In the genomic region with DNA sequence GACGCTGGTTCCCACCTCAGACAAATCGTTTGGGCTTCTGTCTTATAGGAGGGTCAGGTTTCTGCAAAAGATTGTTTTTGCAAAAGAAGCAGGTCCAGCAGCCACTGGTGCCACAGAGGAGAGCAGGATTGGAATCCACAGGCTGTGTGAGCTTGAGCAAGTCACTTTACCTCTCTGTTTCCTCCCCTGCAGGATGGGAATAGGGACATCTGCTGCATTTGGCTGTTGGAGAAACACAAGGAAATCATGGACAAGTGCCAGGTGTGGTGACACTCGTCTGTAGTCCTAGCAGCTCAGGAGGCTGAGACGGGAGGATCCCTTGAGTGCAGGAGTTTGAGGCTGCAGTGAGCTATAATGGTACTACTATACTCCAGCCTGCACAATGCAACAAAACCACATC, we compare ENCODE assay signal across 18 cellular contexts.
"Had no signal": no experiment of that assay in that cellular context is flagged by ENCODE, and none has a peak within 500 bp of the region (broad histone marks: within the 10 kb centered on the region; RNA-seq: fewer than 3 reads in every experiment).

No MANE protein-coding gene starts in this region.

- DNase-seq: activated CD4-positive, alpha-beta T cell treated with anti-CD3 and anti-CD28 coated beads for 1 hour; activated CD4-positive, alpha-beta T cell treated with anti-CD3 and anti-CD28 coated beads, Interleukin-2, amount 50 U/mL, for 48 hours; activated naive CD4-positive, alpha-beta T cell treated with anti-CD3 and anti-CD28 coated beads, Interleukin-2, amount 10 ng/mL, durations not matched to agents 7 days and 5 days; activated T-cell treated with anti-CD3 and anti-CD28 coated beads, Interleukin-2, amount 50 U/mL, for 1 hour; dorsolateral prefrontal cortex; naive B cell; stimulated activated CD4-positive, alpha-beta T cell treated with anti-CD3 and anti-CD28 coated beads, Interleukin-15, amount 100 ng/mL, for 24 hours; stimulated activated CD4-positive, alpha-beta T cell treated with anti-CD3 and anti-CD28 coated beads, Interleukin-4, amount 100 ng/mL, for 1 hour; stimulated activated naive CD4-positive, alpha-beta T cell; substantia nigra; T-helper 1 cell; transverse colon had no signal

- H3K27me3 Mint-ChIP-seq: activated naive CD4-positive, alpha-beta T cell treated with anti-CD3 and anti-CD28 coated beads, Interleukin-2, amount 10 ng/mL, durations not matched to agents 7 days and 5 days had no signal

- H3K27ac ChIP-seq: dorsolateral prefrontal cortex, neutrophil, right atrium auricular region, skin epidermis, transverse colon had no signal

- H3K9me3 ChIP-seq: neutrophil, right atrium auricular region, transverse colon had no signal

- ATAC-seq: left lobe of liver had no signal

- H3K4me3 ChIP-seq: dorsolateral prefrontal cortex, right atrium auricular region, skin epidermis, transverse colon had no signal

- H3K36me3 Mint-ChIP-seq: activated naive CD4-positive, alpha-beta T cell treated with anti-CD3 and anti-CD28 coated beads, Interleukin-2, amount 10 ng/mL, durations not matched to agents 7 days and 5 days; naive B cell had no signal

- H3K27me3 ChIP-seq: right atrium auricular region had no signal

- H3K36me3 ChIP-seq: neutrophil, right atrium auricular region, transverse colon had no signal

- H3K4me3 Mint-ChIP-seq: activated naive CD4-positive, alpha-beta T cell treated with anti-CD3 and anti-CD28 coated beads, Interleukin-2, amount 10 ng/mL, durations not matched to agents 7 days and 5 days; naive B cell had no signal

- FAIRE-seq: endometrium had no signal

- H3K4me1 Mint-ChIP-seq: activated naive CD4-positive, alpha-beta T cell treated with anti-CD3 and anti-CD28 coated beads, Interleukin-2, amount 10 ng/mL, durations not matched to agents 7 days and 5 days; naive B cell had no signal

- H3K27ac Mint-ChIP-seq: activated naive CD4-positive, alpha-beta T cell treated with anti-CD3 and anti-CD28 coated beads, Interleukin-2, amount 10 ng/mL, durations not matched to agents 7 days and 5 days; activated T-helper 2 cell treated with anti-CD3 and anti-CD28 coated beads, Interferon-gamma antibody, Interleukin-2, Interleukin-4, amounts not matched to agents 10 μg/mL and 5 μg/mL and 100 μg/mL, durations not matched to agents 14 hours and 24 hours and 36 hours; naive B cell had no signal

- H3K9me3 Mint-ChIP-seq: activated naive CD4-positive, alpha-beta T cell treated with anti-CD3 and anti-CD28 coated beads, Interleukin-2, amount 10 ng/mL, durations not matched to agents 7 days and 5 days; activated T-helper 2 cell treated with anti-CD3 and anti-CD28 coated beads, Interferon-gamma antibody, Interleukin-2, Interleukin-4, amounts not matched to agents 10 μg/mL and 5 μg/mL and 100 μg/mL, durations not matched to agents 14 hours and 24 hours and 36 hours had no signal

- H3K4me1 ChIP-seq: right atrium auricular region had no signal
